In the genomic region with DNA sequence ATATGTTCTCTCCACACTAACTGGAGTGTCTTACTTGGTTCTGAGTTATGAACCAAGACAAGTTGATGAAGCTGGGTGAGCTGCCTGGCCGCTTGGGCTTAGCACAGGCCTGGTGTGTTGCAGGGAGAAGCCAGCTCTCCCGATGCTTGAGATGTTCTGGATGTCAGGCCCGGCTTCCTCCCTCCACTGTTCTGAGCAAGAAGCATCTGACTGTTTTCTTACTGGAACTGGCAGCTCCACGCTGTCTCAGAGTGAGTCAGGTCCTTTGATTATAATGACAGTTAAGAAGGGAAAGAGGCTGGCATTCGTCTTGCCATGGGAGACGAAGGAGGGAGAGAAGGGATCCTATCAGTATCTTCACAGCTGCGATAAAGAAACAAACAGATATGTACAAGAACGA, we compare ENCODE assay signal across 1 cellular context.
TF ChIP-seq lines count a peak whose summit lies in the region.

No MANE protein-coding gene starts in this region.

TF ChIP-seq in endothelial cell of umbilical vein, 7 proteins besides CTCF, POLR2A, EP300 and RAD21 (continued from another document):
- no peak for TF ChIP-seq JUN (IDR thresholded peaks at IDR 0.05; ENCODE audit: borderline replicate concordance, insufficient read depth, insufficient read length, low read depth)
- TF ChIP-seq GATA2 (IDR thresholded peaks at IDR 0.05; ENCODE audit: insufficient read depth, insufficient read length, low read depth, low read length) = no peak
- TF ChIP-seq MYC (IDR thresholded peaks at IDR 0.05; ENCODE audit: low read depth, low read length) = no peak
- no peak for TF ChIP-seq POLR2AphosphoS5 (IDR thresholded peaks at IDR 0.05; ENCODE audit: insufficient read depth, low read depth, low read length)
- TF ChIP-seq FOS (IDR thresholded peaks at IDR 0.05; ENCODE audit: borderline replicate concordance, insufficient read depth, low read length) = no peak
